Comparison of ENCODE assay signal across 20 cellular contexts in genomic region chr4:74830928-74831327, GRCh38. TPM values are rescaled to one million over a fixed set of nuclear protein-coding genes. Genes with fewer than 3 reads are reported as not detected.
DNase-seq lines count a peak whose midpoint lies in the region; ATAC-seq and TF ChIP-seq lines count a peak whose summit lies in the region.
"Had no signal": no experiment of that assay in that cellular context is flagged by ENCODE, and none has a peak within 500 bp of the region (broad histone marks: within the 10 kb centered on the region; RNA-seq: fewer than 3 reads in every experiment).

No MANE protein-coding gene starts in this region.

- in situ Hi-C loops in Panc1 (cut with HindIII; ENCODE audit: low pct_unique_long_range_greater_than_20kb, low sequenced_read_pairs): no loop called here

- H3K9me3 ChIP-seq in cardiac muscle cell (ENCODE audit: low read depth) (no peaks in the 10 kb centered on the region), right atrium auricular region (peaks cover 0 to 16% of the 10 kb centered on the region in 2 donors), Panc1 (ENCODE audit: control insufficient read depth, insufficient read depth, low read depth, low read length) (no peaks in the 10 kb centered on the region), fibroblast of lung (ENCODE audit: control insufficient read depth, insufficient read depth, low read depth, low read length) (no peaks in the 10 kb centered on the region), left lung (peaks cover 0 to 15% of the 10 kb centered on the region in 2 donors)
- H3K9me3 ChIP-seq: MG63, neutrophil had no signal

- TF ChIP-seq CTCF in cardiac muscle cell (IDR thresholded peaks at IDR 0.05; ENCODE audit: low read depth, low read length) (peak; percentile 26), right atrium auricular region (IDR thresholded peaks at IDR 0.05) (no peak), Panc1 (IDR thresholded peaks at IDR 0.05) (peak; percentile 12; the same call in 1 of the 2 replicates), fibroblast of lung (conservative IDR thresholded peaks at IDR 0.05 in 1 of 2, IDR thresholded peaks at IDR 0.05 in 1 of 2; ENCODE audit: low read depth in 1 of 2, low read length in 2 of 2) (peak; percentile 17 to 36), MCF 10A (IDR thresholded peaks at IDR 0.05; ENCODE audit: unreplicated experiment) (no peak), left lung (IDR thresholded peaks at IDR 0.05) (no peak)

- H4K20me1 ChIP-seq in fibroblast of lung (ENCODE audit: control insufficient read depth, extremely low read depth, insufficient read depth, low read length): no peaks in the 10 kb centered on the region

- no peak overlapping the region for H3K4me3 Mint-ChIP-seq in MCF 10A (ENCODE audit: unreplicated experiment)
- H3K4me3 Mint-ChIP-seq: activated naive CD4-positive, alpha-beta T cell treated with anti-CD3 and anti-CD28 coated beads, Interleukin-2, amount 50 U/mL, for 24 hours; memory B cell had no signal

- H3K4me2 ChIP-seq in fibroblast of lung (ENCODE audit: extremely low read depth, insufficient read depth, low read length): no peak overlapping the region

- no TSS peak for BruUV-seq in Panc1 (replicated peaks; lab: Mats Ljungman, UMichigan)
- BruUV-seq in MCF 10A (replicated peaks; lab: Mats Ljungman, UMichigan): no TSS peak

- peaks cover 12% of the 10 kb centered on the region for H3K9me3 Mint-ChIP-seq in MCF 10A (ENCODE audit: unreplicated experiment)

- DNase-seq in cardiac muscle cell (ENCODE audit: low read depth in 1 of 2, low spot score in 1 of 2) (peak in 1 of 2 donors; percentile 6), right atrium auricular region (ENCODE audit: low spot score) (no peak), Panc1 (ENCODE audit: low read depth, low spot score) (no peak), fibroblast of lung (ENCODE audit: low read depth in 2 of 2) (no peak), MCF 10A (ENCODE audit: unreplicated experiment) (no peak), left lung (no peak), NCI-H146 treated with DMSO at 0.1 percent for 48 hours (lab: John Stamatoyannopoulos, UW; ENCODE audit: unreplicated experiment) (no peak)
- DNase-seq in activated CD4-positive, alpha-beta T cell treated with anti-CD3 and anti-CD28 coated beads for 4 hours: no peak
- DNase-seq: ACHN; activated CD4-positive, CD25-positive, alpha-beta regulatory T cell; activated CD8-positive, alpha-beta memory T cell treated with anti-CD3 and anti-CD28 coated beads, Interleukin-2, amount 50 U/mL, for 4 hours; Calu3; cerebellar nuclear complex; MG63; NCI-H2171 had no signal

- H3K36me3 Mint-ChIP-seq in MCF 10A (ENCODE audit: insufficient read depth, unreplicated experiment): no peaks in the 10 kb centered on the region
- H3K36me3 Mint-ChIP-seq: activated naive CD4-positive, alpha-beta T cell treated with anti-CD3 and anti-CD28 coated beads, Interleukin-2, amount 50 U/mL, for 24 hours; memory B cell had no signal

- H3K27me3 Mint-ChIP-seq in MCF 10A (ENCODE audit: insufficient read depth, unreplicated experiment): no peaks in the 10 kb centered on the region
- H3K27me3 Mint-ChIP-seq: memory B cell had no signal

- H3K79me2 ChIP-seq in fibroblast of lung (ENCODE audit: control insufficient read depth, insufficient read depth, low read length): no peaks in the 10 kb centered on the region

- intact Hi-C loops in Panc1 (cut with micrococcal nuclease; ENCODE audit: unreplicated experiment): no loop called here
- intact Hi-C loops in MCF 10A (cut with micrococcal nuclease): no loop called here
- intact Hi-C loops in left lung (cut with DNase I): no loop called here

- peaks cover 6% of the 10 kb centered on the region for H3K4me1 Mint-ChIP-seq in MCF 10A (ENCODE audit: insufficient read depth, unreplicated experiment)
- H3K4me1 Mint-ChIP-seq: activated naive CD4-positive, alpha-beta T cell treated with anti-CD3 and anti-CD28 coated beads, Interleukin-2, amount 50 U/mL, for 24 hours had no signal

- no peak overlapping the region for H3K4me3 ChIP-seq in cardiac muscle cell
- H3K4me3 ChIP-seq in right atrium auricular region: no peak overlapping the region
- no peak overlapping the region for H3K4me3 ChIP-seq in Panc1 (ENCODE audit: low read depth in 2 of 2, low read length in 2 of 2)
- no peak overlapping the region for H3K4me3 ChIP-seq in fibroblast of lung (replicated peaks in 1 of 4; ENCODE audit: control extremely low read depth in 1 of 4, insufficient read depth in 1 of 4, low read depth in 3 of 4, low read length in 4 of 4)
- H3K4me3 ChIP-seq in left lung: no peak overlapping the region
- H3K4me3 ChIP-seq: MG63, skin epidermis had no signal

- CTCF ChIA-PET in Panc1 (lab: Charles Lee) (no interaction called here), MCF 10A (lab: Yijun Ruan, JAX) (interaction anchor here (0.6 to 0.8 kb wide), 3 partner anchors 13 to 154 kb away, joined by 3 read pairs; no protein-coding TSS in a partner anchor)

- no peak overlapping the region for H2AFZ ChIP-seq in fibroblast of lung (ENCODE audit: low read length)

- H3K27me3 ChIP-seq in cardiac muscle cell (no peaks in the 10 kb centered on the region), right atrium auricular region (no peaks in the 10 kb centered on the region), Panc1 (ENCODE audit: control insufficient read depth, insufficient read depth, low read length) (no peaks in the 10 kb centered on the region), fibroblast of lung (ENCODE audit: control insufficient read depth, insufficient read depth, low read length) (no peaks in the 10 kb centered on the region), left lung (no peaks in the 10 kb centered on the region)
- H3K27me3 ChIP-seq: MG63, neutrophil had no signal

- POLR2A ChIA-PET in Panc1 (lab: Charles Lee) (no interaction called here), MCF 10A (lab: Yijun Ruan, JAX) (no interaction called here)

- ATAC-seq in Panc1: no peak
- no peak for ATAC-seq in left lung

- no peaks in the 10 kb centered on the region for H3K4me1 ChIP-seq in cardiac muscle cell (ENCODE audit: low read depth)
- H3K4me1 ChIP-seq in right atrium auricular region: no peaks in the 10 kb centered on the region
- no peaks in the 10 kb centered on the region for H3K4me1 ChIP-seq in Panc1 (ENCODE audit: control insufficient read depth, insufficient read depth, low read length)
- H3K4me1 ChIP-seq in fibroblast of lung (ENCODE audit: control insufficient read depth, extremely low read depth, insufficient read depth, low read length): no peaks in the 10 kb centered on the region
- H3K4me1 ChIP-seq in left lung: no peaks in the 10 kb centered on the region

- no peak overlapping the region for H3K27ac Mint-ChIP-seq in MCF 10A (ENCODE audit: low read depth, unreplicated experiment)
- H3K27ac Mint-ChIP-seq: activated naive CD4-positive, alpha-beta T cell treated with anti-CD3 and anti-CD28 coated beads, Interleukin-2, amount 50 U/mL, for 24 hours; memory B cell had no signal

- H3K27ac ChIP-seq in cardiac muscle cell (no peak overlapping the region), right atrium auricular region (no peak overlapping the region), Panc1 (ENCODE audit: low read length) (no peak overlapping the region), fibroblast of lung (ENCODE audit: insufficient read depth, low read length) (no peak overlapping the region), left lung (no peak overlapping the region)
- H3K27ac ChIP-seq: epithelial cell of prostate, neutrophil, skin epidermis had no signal

- H3K9ac ChIP-seq in fibroblast of lung (ENCODE audit: insufficient read depth, low read length): no peak overlapping the region

- H3K36me3 ChIP-seq in cardiac muscle cell: no peaks in the 10 kb centered on the region
- no peaks in the 10 kb centered on the region for H3K36me3 ChIP-seq in right atrium auricular region
- H3K36me3 ChIP-seq in Panc1 (ENCODE audit: control insufficient read depth, insufficient read depth, low read length): no peaks in the 10 kb centered on the region
- H3K36me3 ChIP-seq in fibroblast of lung (ENCODE audit: control insufficient read depth, insufficient read depth, low read length): no peaks in the 10 kb centered on the region
- H3K36me3 ChIP-seq in left lung: no peaks in the 10 kb centered on the region
- H3K36me3 ChIP-seq: MG63, neutrophil had no signal

RNA-seq across cellular contexts. Expression of gene BTC, which starts 36.6 kb away (rescaled TPM):
- total RNA-seq in cardiac muscle cell (not detected in 2 replicates), right atrium auricular region (under 1 TPM in 1 of 2 donors, not detected in 1; 0.12 TPM), Panc1 (2021; ENCODE audit: unreplicated experiment) (0.08 TPM), fibroblast of lung (3.1 and 7.8 TPM in 2 replicates), MCF 10A (2022) (1.7 and 4.0 TPM in 2 replicates), left lung (1 to 10 TPM; 4.4 to 7.3 TPM)
- polyA plus RNA-seq in cardiac muscle cell (0.79 TPM in 1 of 2 replicates, not detected in the other), fibroblast of lung (0.33 and 0.41 TPM in 2 replicates)
- not detected for polyA plus RNA-seq in Panc1 (2012; ENCODE audit: insufficient read length)
- 0.19 and 0.24 TPM in 2 replicates for polyA plus RNA-seq in fibroblast of lung (2012)
- polyA minus RNA-seq in fibroblast of lung (ENCODE audit: low replicate concordance): not detected in 2 replicates

Comparison
In these comparisons a context has a peak if more than half of its experiments do, and no peak if none do; other contexts are left out.
1. CTCF ChIP-seq: peak in cardiac muscle cell (single experiment), Panc1 (single experiment) and fibroblast of lung (2 of 2); none in right atrium auricular region (0 of 2), MCF 10A (single experiment) and left lung (0 of 2).